8 cellular contexts compared by ENCODE assay signal in genomic region chr1:226708342-226708780, GRCh38. TPM values are rescaled to one million over a fixed set of nuclear protein-coding genes. Genes with fewer than 3 reads are reported as not detected.
DNase-seq lines count a peak whose midpoint lies in the region; ATAC-seq, FAIRE-seq and TF ChIP-seq lines count a peak whose summit lies in the region.

No MANE protein-coding gene starts in this region.

- H3K27me3 ChIP-seq in CD8-positive, alpha-beta T cell (ENCODE audit: insufficient read depth, low read length), result no peaks in the 10 kb centered on the region
- no peaks in the 10 kb centered on the region for H3K27me3 ChIP-seq in bronchial epithelial cell (ENCODE audit: control insufficient read depth, insufficient read depth, low read length)

- H3K4me1 Mint-ChIP-seq in CD8-positive, alpha-beta T cell (ENCODE audit: low read depth), result peaks cover 95% of the 10 kb centered on the region
- peaks cover 66 to 78% of the 10 kb centered on the region in 2 donors for H3K4me1 Mint-ChIP-seq in natural killer cell

- ATAC-seq in CD8-positive, alpha-beta T cell, result peak; percentile 19
- ATAC-seq in natural killer cell, result peak; percentile 35 to 46 (median 37)
- no peak for ATAC-seq in left lobe of liver

- peak overlapping the region; percentile 66 for H3K4me3 Mint-ChIP-seq in CD8-positive, alpha-beta T cell
- peak overlapping the region; percentile 72 for H3K4me3 Mint-ChIP-seq in natural killer cell

- no peaks in the 10 kb centered on the region for H3K9me3 ChIP-seq in CD8-positive, alpha-beta T cell (ENCODE audit: low read length)

- H3K36me3 Mint-ChIP-seq in CD8-positive, alpha-beta T cell, result peaks cover 57% of the 10 kb centered on the region
- H3K36me3 Mint-ChIP-seq in natural killer cell, result no peaks in the 10 kb centered on the region

- POLR2A ChIA-PET in CD8-positive, alpha-beta T cell (lab: Charles Lee), result interaction anchor here (1.3 to 2.1 kb wide), 3 partner anchors 14 to 31 kb away, joined by 3 to 8 read pairs (median 3); no protein-coding TSS in a partner anchor

- H3K27me3 Mint-ChIP-seq in CD8-positive, alpha-beta T cell (ENCODE audit: low read depth), result no peaks in the 10 kb centered on the region
- no peaks in the 10 kb centered on the region for H3K27me3 Mint-ChIP-seq in natural killer cell (ENCODE audit: low read depth in 2 of 2)

- no peak overlapping the region for H3K4me3 ChIP-seq in CD8-positive, alpha-beta T cell (ENCODE audit: low read depth, low read length)
- H3K4me3 ChIP-seq in bronchial epithelial cell (ENCODE audit: low read depth, low read length), result no peak overlapping the region

- peaks cover 90% of the 10 kb centered on the region for H3K4me1 ChIP-seq in CD8-positive, alpha-beta T cell (ENCODE audit: insufficient read depth, low read length)

- DNase-seq in CD8-positive, alpha-beta T cell, result peak in 1 of 7 experiments; percentile 46
- DNase-seq in MV-4-11 (lab: John Stamatoyannopoulos, UW), result peak; percentile 29
- peak; percentile 80 for DNase-seq in bronchial epithelial cell (ENCODE audit: low read depth)
- no peak for DNase-seq in natural killer cell
- no peak for DNase-seq in iPS-NIHi11 (ENCODE audit: low spot score)
- DNase-seq in SHP77 (lab: John Stamatoyannopoulos, UW), result no peak
- no peak for DNase-seq in posterior vena cava (ENCODE audit: low spot score)
- DNase-seq in left lobe of liver (ENCODE audit: low spot score), result no peak

- peak; percentile 90 for FAIRE-seq in bronchial epithelial cell (lab: Jason Lieb, UNC)

- peak overlapping the region; percentile 31 for H3K27ac ChIP-seq in CD8-positive, alpha-beta T cell (ENCODE audit: low read depth, low read length)

- H3K9me3 Mint-ChIP-seq in CD8-positive, alpha-beta T cell, result no peaks in the 10 kb centered on the region
- H3K9me3 Mint-ChIP-seq in natural killer cell, result peaks cover 0 to 2% of the 10 kb centered on the region in 2 donors

- H3K36me3 ChIP-seq in CD8-positive, alpha-beta T cell (ENCODE audit: insufficient read depth, low read length), result no peaks in the 10 kb centered on the region
- no peaks in the 10 kb centered on the region for H3K36me3 ChIP-seq in bronchial epithelial cell (ENCODE audit: control insufficient read depth, insufficient read depth, low read length)

- no peak for TF ChIP-seq CTCF in CD8-positive, alpha-beta T cell (IDR thresholded peaks at IDR 0.05)
- TF ChIP-seq CTCF in bronchial epithelial cell (IDR thresholded peaks at IDR 0.05; ENCODE audit: insufficient read depth, low read length, severe bottlenecking) (no peak), natural killer cell (IDR thresholded peaks at IDR 0.05) (no peak)

- intact Hi-C loops in CD8-positive, alpha-beta T cell (cut with DNase I, micrococcal nuclease), result no loop called here
- intact Hi-C loops in natural killer cell (cut with micrococcal nuclease) (no loop called here), posterior vena cava (cut with DNase I) (loop anchor here in 1 of 2 donors (10.0 kb wide), 1 partner anchor 1056 kb away; no protein-coding TSS in a partner anchor)

- CTCF ChIA-PET in CD8-positive, alpha-beta T cell (lab: Charles Lee), result interaction anchor here (0.8 to 1.5 kb wide), 5 partner anchors 15 to 120 kb away, joined by 3 to 8 read pairs (median 5); no protein-coding TSS in a partner anchor

- peak overlapping the region; percentile 93 for H3K27ac Mint-ChIP-seq in CD8-positive, alpha-beta T cell
- peak overlapping the region; percentile 91 for H3K27ac Mint-ChIP-seq in natural killer cell

RNA-seq across cellular contexts. Expression of gene ITPKB, which starts 30.7 kb away (rescaled TPM):
- total RNA-seq in CD8-positive, alpha-beta T cell, result 100 to 1,000 TPM; 504 to 516 TPM
- total RNA-seq in bronchial epithelial cell (1.3 and 1.9 TPM in 2 replicates), natural killer cell (100 to 1,000 TPM in 1 of 3 donors, 10 to 100 TPM in 2; 92.2 to 133 (median 99.0) TPM), posterior vena cava (10 to 100 TPM; 22.4 to 24.4 TPM), left lobe of liver (3.1 TPM)

Comparison
In these comparisons a context has a peak if more than half of its experiments do, and no peak if none do; other contexts are left out.
1. DNase-seq: peak in MV-4-11 (single experiment) and bronchial epithelial cell (single experiment); none in natural killer cell (single experiment), iPS-NIHi11 (single experiment), SHP77 (0 of 2), posterior vena cava (single experiment) and left lobe of liver (single experiment).